22 cellular contexts compared by ENCODE assay signal in the genomic region with DNA sequence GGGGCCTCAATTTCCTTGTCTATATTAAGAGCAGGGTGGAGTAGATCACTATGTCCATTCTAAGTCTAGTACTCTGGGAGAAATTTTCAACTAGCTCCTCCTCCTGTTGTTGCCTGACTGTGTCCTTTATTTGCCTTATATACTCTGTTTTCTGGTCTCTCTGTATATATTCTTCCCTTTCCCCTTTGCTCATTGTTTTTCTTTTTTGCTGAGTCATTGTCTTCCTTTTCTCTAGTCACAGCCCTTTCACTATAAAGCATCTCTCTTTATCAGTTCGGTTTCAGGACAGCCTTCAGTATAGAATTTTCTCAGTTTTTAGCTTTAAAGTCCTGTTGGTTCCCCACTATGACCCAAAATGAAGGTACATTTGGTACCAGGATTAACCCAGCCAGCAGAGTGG. TPM values are rescaled to one million over a fixed set of nuclear protein-coding genes. Genes with fewer than 3 reads are reported as not detected.
DNase-seq lines count a peak whose midpoint lies in the region; ATAC-seq and TF ChIP-seq lines count a peak whose summit lies in the region.
"Had no signal": no experiment of that assay in that cellular context is flagged by ENCODE, and none has a peak within 500 bp of the region (broad histone marks: within the 10 kb centered on the region; RNA-seq: fewer than 3 reads in every experiment).

No MANE protein-coding gene starts in this region.

- peaks cover 2 to 44% (median 20%) of the 10 kb centered on the region in 10 experiments; a peak in 15 of 20 replicates for H3K4me1 ChIP-seq in BLaER1 treated with 17β-estradiol and CSF1 and Interleukin-3, amounts not matched to agents 10 nM and 100 nM
- H3K4me1 ChIP-seq in BE2C = peaks cover 9% of the 10 kb centered on the region
- H3K4me1 ChIP-seq: adrenal gland, gastroesophageal sphincter, prostate gland, testis had no signal

- H3K4me3 Mint-ChIP-seq in HFFc6 (no peak overlapping the region), WTC11 (no peak overlapping the region)
- H3K4me3 Mint-ChIP-seq: activated CD4-positive, alpha-beta T cell treated with anti-CD3 and anti-CD28 coated beads for 36 hours; activated CD8-positive, alpha-beta memory T cell treated with anti-CD3 and anti-CD28 coated beads, Interleukin-2, amount 10 ng/mL, durations not matched to agents 7 days and 5 days; central memory CD8-positive, alpha-beta T cell; naive thymus-derived CD4-positive, alpha-beta T cell had no signal

- 0 out of 22 replicates have a peak overlapping the region, but pooled peaks of 1 of the 11 experiments have one; percentile 8 for H3K9ac ChIP-seq in BLaER1 treated with 17β-estradiol and CSF1 and Interleukin-3, amounts not matched to agents 10 nM and 100 nM

- no peak for TF ChIP-seq CTCF in HFFc6 (IDR thresholded peaks at IDR 0.05)
- no peak for TF ChIP-seq CTCF in WTC11 (IDR thresholded peaks at IDR 0.05)
- no peak for TF ChIP-seq CTCF in BE2C (IDR thresholded peaks at IDR 0.05; ENCODE audit: low read depth, low read length)

- peak overlapping the region; percentile 29; the same call in 1 of the 2 replicates for H3K27ac Mint-ChIP-seq in HFFc6
- no peak overlapping the region for H3K27ac Mint-ChIP-seq in WTC11
- H3K27ac Mint-ChIP-seq: activated CD4-positive, alpha-beta T cell treated with anti-CD3 and anti-CD28 coated beads for 36 hours; activated CD8-positive, alpha-beta memory T cell treated with anti-CD3 and anti-CD28 coated beads, Interleukin-2, amount 10 ng/mL, durations not matched to agents 7 days and 5 days; naive thymus-derived CD4-positive, alpha-beta T cell had no signal

- no peak for DNase-seq in HFFc6
- no peak for DNase-seq in WTC11 (ENCODE audit: low spot score)
- DNase-seq in iris pigment epithelial cell (ENCODE audit: low read depth) = peak; percentile 31
- no peak for DNase-seq in DMS153 treated with DMSO at 0.1 percent for 48 hours (lab: John Stamatoyannopoulos, UW; ENCODE audit: unreplicated experiment)
- DNase-seq in BE2C = no peak
- no peak for DNase-seq in SHP77 (lab: John Stamatoyannopoulos, UW)
- DNase-seq: activated CD4-positive, alpha-beta T cell treated with anti-CD3 and anti-CD28 coated beads for 36 hours; activated CD8-positive, alpha-beta memory T cell treated with anti-CD3 and anti-CD28 coated beads, Interleukin-2, amount 10 ng/mL, durations not matched to agents 7 days and 5 days; adrenal gland; Caco-2; GDM1; naive thymus-derived CD4-positive, alpha-beta T cell; NCI-H1436; NCI-H2171 treated with DMSO at 0.1 percent for 48 hours; Right ventricle myocardium superior; testis had no signal

- no peak for ATAC-seq in WTC11
- no peak for ATAC-seq in GM18909 (IDR thresholded peaks at IDR 0.05; ENCODE audit: poor library complexity, unreplicated experiment)
- ATAC-seq: activated CD4-positive, alpha-beta T cell treated with anti-CD3 and anti-CD28 coated beads for 36 hours; activated CD8-positive, alpha-beta memory T cell treated with anti-CD3 and anti-CD28 coated beads, Interleukin-2, amount 10 ng/mL, durations not matched to agents 7 days and 5 days; gastroesophageal sphincter; GM12878; naive thymus-derived CD4-positive, alpha-beta T cell had no signal

- no peaks in the 10 kb centered on the region for H3K9me3 ChIP-seq in BLaER1 treated with 17β-estradiol and CSF1 and Interleukin-3, amounts not matched to agents 10 nM and 100 nM (replicated peaks in 1 of 11)
- no peaks in the 10 kb centered on the region for H3K9me3 ChIP-seq in BE2C
- H3K9me3 ChIP-seq: adrenal gland, Caco-2, gastroesophageal sphincter, prostate gland, testis had no signal

- CTCF ChIA-PET in WTC11 (lab: Charles Lee) = no interaction called here

- no peaks in the 10 kb centered on the region for H3K36me3 ChIP-seq in BLaER1 treated with 17β-estradiol and CSF1 and Interleukin-3, amounts not matched to agents 10 nM and 100 nM
- H3K36me3 ChIP-seq in BE2C = no peaks in the 10 kb centered on the region
- H3K36me3 ChIP-seq: adrenal gland, gastroesophageal sphincter, prostate gland had no signal

- POLR2A ChIA-PET in WTC11 (lab: Charles Lee) = no interaction called here

- peaks cover 7% of the 10 kb centered on the region; the same call in 1 of the 2 replicates for H3K4me1 Mint-ChIP-seq in HFFc6 (ENCODE audit: low read depth)
- H3K4me1 Mint-ChIP-seq in WTC11 = peaks cover 28% of the 10 kb centered on the region
- H3K4me1 Mint-ChIP-seq: activated CD4-positive, alpha-beta T cell treated with anti-CD3 and anti-CD28 coated beads for 36 hours; activated CD8-positive, alpha-beta memory T cell treated with anti-CD3 and anti-CD28 coated beads, Interleukin-2, amount 10 ng/mL, durations not matched to agents 7 days and 5 days; central memory CD8-positive, alpha-beta T cell; naive thymus-derived CD4-positive, alpha-beta T cell had no signal

- H4K20me1 ChIP-seq in BLaER1 treated with 17β-estradiol and CSF1 and Interleukin-3, amounts not matched to agents 10 nM and 100 nM = no peaks in the 10 kb centered on the region

- H3K9me3 Mint-ChIP-seq in HFFc6 (no peaks in the 10 kb centered on the region), WTC11 (peaks cover 8% of the 10 kb centered on the region; the same call in 1 of the 2 replicates)

- no peaks in the 10 kb centered on the region for H3K27me3 ChIP-seq in BLaER1 treated with 17β-estradiol and CSF1 and Interleukin-3, amounts not matched to agents 10 nM and 100 nM
- H3K27me3 ChIP-seq in BE2C = no peaks in the 10 kb centered on the region
- H3K27me3 ChIP-seq: adrenal gland, gastroesophageal sphincter, testis had no signal

- H3K4me3 ChIP-seq in BLaER1 treated with 17β-estradiol and CSF1 and Interleukin-3, amounts not matched to agents 10 nM and 100 nM = no peak overlapping the region
- H3K4me3 ChIP-seq in BE2C (ENCODE audit: low read depth, low read length) = no peak overlapping the region
- H3K4me3 ChIP-seq: adrenal gland, gastroesophageal sphincter, GM12878, prostate gland, testis had no signal

- peak overlapping the region in 6 of 11 experiments; percentile 19 to 51 (median 28); a peak in 8 of 22 replicates for H3K27ac ChIP-seq in BLaER1 treated with 17β-estradiol and CSF1 and Interleukin-3, amounts not matched to agents 10 nM and 100 nM
- H3K27ac ChIP-seq: adrenal gland, gastroesophageal sphincter, prostate gland, testis had no signal

- no peaks in the 10 kb centered on the region for H3K27me3 Mint-ChIP-seq in HFFc6 (ENCODE audit: insufficient read depth)
- no peaks in the 10 kb centered on the region for H3K27me3 Mint-ChIP-seq in WTC11 (ENCODE audit: low read depth)
- H3K27me3 Mint-ChIP-seq: activated CD4-positive, alpha-beta T cell treated with anti-CD3 and anti-CD28 coated beads for 36 hours; activated CD8-positive, alpha-beta memory T cell treated with anti-CD3 and anti-CD28 coated beads, Interleukin-2, amount 10 ng/mL, durations not matched to agents 7 days and 5 days; central memory CD8-positive, alpha-beta T cell; naive thymus-derived CD4-positive, alpha-beta T cell had no signal

- H3K36me3 Mint-ChIP-seq in HFFc6 (ENCODE audit: low read depth) = no peaks in the 10 kb centered on the region
- H3K36me3 Mint-ChIP-seq in WTC11 = no peaks in the 10 kb centered on the region
- H3K36me3 Mint-ChIP-seq: activated CD8-positive, alpha-beta memory T cell treated with anti-CD3 and anti-CD28 coated beads, Interleukin-2, amount 10 ng/mL, durations not matched to agents 7 days and 5 days; naive thymus-derived CD4-positive, alpha-beta T cell had no signal

- peak overlapping the region in 6 of 11 experiments; percentile 18 to 77 (median 54); a peak in 10 of 22 replicates for H3K4me2 ChIP-seq in BLaER1 treated with 17β-estradiol and CSF1 and Interleukin-3, amounts not matched to agents 10 nM and 100 nM

TF ChIP-seq in WTC11, 78 proteins besides CTCF, POLR2A, EP300 and RAD21:
- TF ChIP-seq NFE2L1 (CRISPR knock-in tag; IDR thresholded peaks at IDR 0.05) (0 out of 2 replicates have a peak, but pooled peaks have one; percentile 64), CREB1 (CRISPR knock-in tag; IDR thresholded peaks at IDR 0.05) (no peak)
- TF ChIP-seq, protein P1, sequence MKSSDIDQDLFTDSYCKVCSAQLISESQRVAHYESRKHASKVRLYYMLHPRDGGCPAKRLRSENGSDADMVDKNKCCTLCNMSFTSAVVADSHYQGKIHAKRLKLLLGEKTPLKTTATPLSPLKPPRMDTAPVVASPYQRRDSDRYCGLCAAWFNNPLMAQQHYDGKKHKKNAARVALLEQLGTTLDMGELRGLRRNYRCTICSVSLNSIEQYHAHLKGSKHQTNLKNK (CRISPR knock-in tag; IDR thresholded peaks at IDR 0.05) = no peak
- TF ChIP-seq, protein P2, sequence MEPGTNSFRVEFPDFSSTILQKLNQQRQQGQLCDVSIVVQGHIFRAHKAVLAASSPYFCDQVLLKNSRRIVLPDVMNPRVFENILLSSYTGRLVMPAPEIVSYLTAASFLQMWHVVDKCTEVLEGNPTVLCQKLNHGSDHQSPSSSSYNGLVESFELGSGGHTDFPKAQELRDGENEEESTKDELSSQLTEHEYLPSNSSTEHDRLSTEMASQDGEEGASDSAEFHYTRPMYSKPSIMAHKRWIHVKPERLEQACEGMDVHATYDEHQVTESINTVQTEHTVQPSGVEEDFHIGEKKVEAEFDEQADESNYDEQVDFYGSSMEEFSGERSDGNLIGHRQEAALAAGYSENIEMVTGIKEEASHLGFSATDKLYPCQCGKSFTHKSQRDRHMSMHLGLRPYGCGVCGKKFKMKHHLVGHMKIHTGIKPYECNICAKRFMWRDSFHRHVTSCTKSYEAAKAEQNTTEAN (CRISPR knock-in tag; IDR thresholded peaks at IDR 0.05) = no peak
- TF ChIP-seq, protein P3, sequence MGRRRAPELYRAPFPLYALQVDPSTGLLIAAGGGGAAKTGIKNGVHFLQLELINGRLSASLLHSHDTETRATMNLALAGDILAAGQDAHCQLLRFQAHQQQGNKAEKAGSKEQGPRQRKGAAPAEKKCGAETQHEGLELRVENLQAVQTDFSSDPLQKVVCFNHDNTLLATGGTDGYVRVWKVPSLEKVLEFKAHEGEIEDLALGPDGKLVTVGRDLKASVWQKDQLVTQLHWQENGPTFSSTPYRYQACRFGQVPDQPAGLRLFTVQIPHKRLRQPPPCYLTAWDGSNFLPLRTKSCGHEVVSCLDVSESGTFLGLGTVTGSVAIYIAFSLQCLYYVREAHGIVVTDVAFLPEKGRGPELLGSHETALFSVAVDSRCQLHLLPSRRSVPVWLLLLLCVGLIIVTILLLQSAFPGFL (CRISPR knock-in tag; IDR thresholded peaks at IDR 0.05; ENCODE audit: borderline replicate concordance) = no peak

RNA-seq across cellular contexts. Expression of a gene that starts 44.4 kb away (rescaled TPM):
- total RNA-seq in HFFc6 (2021; fragmentation: NEBNext Ultra II Directional; extraction: Animal tissue kit (Norgen Biotek cat#: 25700)) = 1 to 10 TPM in 4 of 6 experiments, under 1 TPM in 2; 0.26 to 6.6 (median 5.0) TPM
- total RNA-seq in WTC11 (2021) = 0.87 to 2.6 TPM (median 1.1 TPM) in 3 replicates
- not detected for polyA plus RNA-seq in BE2C (2012; ENCODE audit: insufficient read depth, insufficient read length, low read depth)
- total RNA-seq: activated CD4-positive, alpha-beta T cell treated with anti-CD3 and anti-CD28 coated beads for 36 hours; activated CD8-positive, alpha-beta memory T cell treated with anti-CD3 and anti-CD28 coated beads, Interleukin-2, amount 10 ng/mL, durations not matched to agents 7 days and 5 days; GM12878; naive thymus-derived CD4-positive, alpha-beta T cell had no signal
- polyA plus RNA-seq: naive thymus-derived CD4-positive, alpha-beta T cell had no signal
